12 cellular contexts compared by ENCODE assay signal in genomic region chr20:17227199-17227535, GRCh38. TPM values are rescaled to one million over a fixed set of nuclear protein-coding genes. Genes with fewer than 3 reads are reported as not detected.
DNase-seq lines count a peak whose midpoint lies in the region; FAIRE-seq and TF ChIP-seq lines count a peak whose summit lies in the region.
"Had no signal": no experiment of that assay in that cellular context is flagged by ENCODE, and none has a peak within 500 bp of the region (broad histone marks: within the 10 kb centered on the region; RNA-seq: fewer than 3 reads in every experiment).

No MANE protein-coding gene starts in this region.

- no peak overlapping the region for H3K4me3 ChIP-seq in astrocyte (ENCODE audit: insufficient read depth, low read depth, low read length)
- H3K4me3 ChIP-seq in mesendoderm (ENCODE audit: low read length): no peak overlapping the region
- peak overlapping the region; percentile 10 to 51 (median 20) for H3K4me3 ChIP-seq in tibial nerve
- no peak overlapping the region for H3K4me3 ChIP-seq in Karpas-422 (ENCODE audit: low read length)
- H3K4me3 ChIP-seq: K562, right lobe of liver had no signal

- no peak overlapping the region for H3K9ac ChIP-seq in astrocyte (ENCODE audit: low read length)
- no peak overlapping the region for H3K9ac ChIP-seq in mesendoderm (ENCODE audit: low read length)
- H3K9ac ChIP-seq in Karpas-422 (ENCODE audit: low read length): no peak overlapping the region

- no peaks in the 10 kb centered on the region for H3K79me1 ChIP-seq in mesendoderm (ENCODE audit: low read length)

- H3K18ac ChIP-seq in mesendoderm (ENCODE audit: low read length): no peak overlapping the region

- H3K56ac ChIP-seq in mesendoderm (ENCODE audit: low read length): no peak overlapping the region

- no peak for TF ChIP-seq CTCF in astrocyte (IDR thresholded peaks at IDR 0.05; ENCODE audit: insufficient read depth, low read depth, low read length)
- no peak for TF ChIP-seq CTCF in tibial nerve (IDR thresholded peaks at IDR 0.05)

- H2BK120ac ChIP-seq in mesendoderm (ENCODE audit: low read depth, low read length): no peak overlapping the region

- H3K79me2 ChIP-seq in astrocyte (ENCODE audit: insufficient read depth, low read length) (no peaks in the 10 kb centered on the region), mesendoderm (ENCODE audit: control insufficient read depth, insufficient read depth, low read length) (no peaks in the 10 kb centered on the region), Karpas-422 (ENCODE audit: low read length) (no peaks in the 10 kb centered on the region)

- no peak overlapping the region for H2AK5ac ChIP-seq in mesendoderm (ENCODE audit: low read length)

- H3K9me2 ChIP-seq in Karpas-422 (replicated peaks; ENCODE audit: insufficient read depth, low read length): no peaks in the 10 kb centered on the region

- no peak for TF ChIP-seq POLR2A in tibial nerve (IDR thresholded peaks at IDR 0.05)

- peak overlapping the region; percentile 80 for H3K4me3 Mint-ChIP-seq in astrocyte (ENCODE audit: unreplicated experiment)

- H3K23ac ChIP-seq in mesendoderm (ENCODE audit: low read length): no peak overlapping the region

- H3K4me2 ChIP-seq in astrocyte (ENCODE audit: low read length) (peak overlapping the region; percentile 52), mesendoderm (ENCODE audit: low read length) (peak overlapping the region; percentile 22), Karpas-422 (ENCODE audit: low read depth, low read length, poor library complexity, severe bottlenecking) (no peak overlapping the region)

- H3K9me3 Mint-ChIP-seq in astrocyte (ENCODE audit: unreplicated experiment): no peaks in the 10 kb centered on the region

- DNase-seq in NCI-H82 (lab: John Stamatoyannopoulos, UW) (peak; percentile 64), NCI-H82 treated with DMSO at 0.1 percent for 48 hours (lab: John Stamatoyannopoulos, UW; ENCODE audit: unreplicated experiment) (no peak), astrocyte (ENCODE audit: low read depth) (no peak), mesendoderm (no peak), tibial nerve (ENCODE audit: low spot score in 2 of 2) (no peak), GM03348 (ENCODE audit: low spot score) (no peak), HPDE6-E6E7 (ENCODE audit: extremely low spot score) (no peak), Karpas-422 (no peak)

- no peak overlapping the region for H2BK5ac ChIP-seq in mesendoderm (ENCODE audit: low read length)

- H2AFZ ChIP-seq in astrocyte (ENCODE audit: low read depth, low read length): no peak overlapping the region
- no peak overlapping the region for H2AFZ ChIP-seq in Karpas-422 (ENCODE audit: low read length)

- peaks cover 50% of the 10 kb centered on the region for H3K27me3 Mint-ChIP-seq in astrocyte (ENCODE audit: low read depth, unreplicated experiment)

- H4K8ac ChIP-seq in mesendoderm (ENCODE audit: low read depth, low read length): no peak overlapping the region

- H2BK15ac ChIP-seq in mesendoderm (replicated peaks; ENCODE audit: low read depth): no peak overlapping the region

- no peak for TF ChIP-seq EP300 in tibial nerve (IDR thresholded peaks at IDR 0.05)

- H3K4ac ChIP-seq in mesendoderm (ENCODE audit: low read depth, low read length): no peak overlapping the region

- H3K27me3 ChIP-seq in astrocyte (ENCODE audit: insufficient read depth, low read length) (peaks cover 33% of the 10 kb centered on the region), mesendoderm (ENCODE audit: insufficient read depth, low read length, poor library complexity) (peaks cover 9% of the 10 kb centered on the region), tibial nerve (peaks cover 0 to 47% of the 10 kb centered on the region in 2 donors), Karpas-422 (ENCODE audit: low read length) (no peaks in the 10 kb centered on the region)

- no peaks in the 10 kb centered on the region for H3K36me3 Mint-ChIP-seq in astrocyte (ENCODE audit: low read depth, unreplicated experiment)

- H3K4me1 Mint-ChIP-seq in astrocyte (ENCODE audit: low read depth, unreplicated experiment): peaks cover 9% of the 10 kb centered on the region

- H3K27ac ChIP-seq in astrocyte (ENCODE audit: low read depth, low read length) (no peak overlapping the region), mesendoderm (ENCODE audit: low read depth, low read length) (no peak overlapping the region), tibial nerve (peak overlapping the region in 1 of 4 donors; percentile 20), Karpas-422 (ENCODE audit: low read length) (no peak overlapping the region)
- H3K27ac ChIP-seq: right lobe of liver had no signal

- H3K9me3 ChIP-seq in astrocyte (ENCODE audit: insufficient read depth, low read depth, low read length) (no peaks in the 10 kb centered on the region), tibial nerve (no peaks in the 10 kb centered on the region), Karpas-422 (ENCODE audit: low read length) (no peaks in the 10 kb centered on the region)
- H3K9me3 ChIP-seq: right lobe of liver had no signal

- no peak overlapping the region for H4K5ac ChIP-seq in mesendoderm (ENCODE audit: low read length)

- FAIRE-seq in astrocyte (lab: Jason Lieb, UNC): no peak
- FAIRE-seq: K562 had no signal

- H3K4me1 ChIP-seq in astrocyte (ENCODE audit: insufficient read depth, low read length) (peaks cover 4% of the 10 kb centered on the region), mesendoderm (ENCODE audit: control insufficient read depth, low read depth, low read length) (peaks cover 10% of the 10 kb centered on the region), tibial nerve (peaks cover 0 to 33% (median 0%) of the 10 kb centered on the region in 4 donors), Karpas-422 (ENCODE audit: low read length) (no peaks in the 10 kb centered on the region)
- H3K4me1 ChIP-seq: right lobe of liver had no signal

- H3K36me3 ChIP-seq in astrocyte (ENCODE audit: insufficient read depth, low read length) (no peaks in the 10 kb centered on the region), mesendoderm (ENCODE audit: control insufficient read depth, insufficient read depth, low read length) (no peaks in the 10 kb centered on the region), tibial nerve (no peaks in the 10 kb centered on the region), Karpas-422 (ENCODE audit: insufficient read depth, low read length) (no peaks in the 10 kb centered on the region)
- H3K36me3 ChIP-seq: right lobe of liver had no signal

- no CpG with 5 or more reads among the region's 16 CpGs for WGBS in mesendoderm (ENCODE audit: extremely low coverage, insufficient coverage, low lambda C conversion rate)
- WGBS in tibial nerve, 2 donors: 2 to 3% methylated on average over 16 of the region's 16 CpGs

- no peak overlapping the region for H3K27ac Mint-ChIP-seq in astrocyte (ENCODE audit: unreplicated experiment)

- H4K20me1 ChIP-seq in astrocyte (ENCODE audit: insufficient read depth, low read length): no peaks in the 10 kb centered on the region
- no peaks in the 10 kb centered on the region for H4K20me1 ChIP-seq in Karpas-422 (ENCODE audit: insufficient read depth, low read depth, low read length)

RNA-seq across cellular contexts. Expression of gene PCSK2, which starts 0.3 kb away (rescaled TPM):
- 0.17 TPM in 1 of 2 replicates, not detected in the other for total RNA-seq in astrocyte
- 0.20 TPM for polyA plus RNA-seq in mesendoderm (2013, experiment 1 of 2)
- 0.27 TPM for polyA plus RNA-seq in mesendoderm (2013, experiment 2 of 2)
- 1 to 10 TPM; 1.0 to 4.8 (median 3.0) TPM for total RNA-seq in tibial nerve
- not detected in 2 replicates for total RNA-seq in Karpas-422 (2014; rRNA removed; shearing (Covaris generic); ENCODE audit: low replicate concordance)
- total RNA-seq: lung microvascular endothelial cell had no signal
- polyA plus RNA-seq: AG04450 had no signal

Comparison
In these comparisons a context has a peak if more than half of its experiments do, and no peak if none do; other contexts are left out.
1. H3K4me3 ChIP-seq: peak in tibial nerve (4 of 4); none in astrocyte (single experiment), mesendoderm (single experiment) and Karpas-422 (single experiment).